ENCODE assay signal across 18 cellular contexts in genomic region chr1:35656148-35656862, GRCh38.
"Had no signal": no experiment of that assay in that cellular context is flagged by ENCODE, and none has a peak within 500 bp of the region (broad histone marks: within the 10 kb centered on the region; RNA-seq: fewer than 3 reads in every experiment).

No MANE protein-coding gene starts in this region.

- H3K27me3 ChIP-seq: colonic mucosa, sigmoid colon, testis had no signal

- H3K4me3 ChIP-seq: colonic mucosa, esophagus squamous epithelium, gastroesophageal sphincter, psoas muscle, sigmoid colon, testis had no signal

- ATAC-seq: gastroesophageal sphincter; psoas muscle; stimulated activated naive CD8-positive, alpha-beta T cell treated with anti-CD3 and anti-CD28 coated beads, Interleukin-15, amount 100 ng/mL, for 72 hours had no signal

- H3K4me1 Mint-ChIP-seq: activated CD4-positive, alpha-beta memory T cell treated with anti-CD3 and anti-CD28 coated beads, Interleukin-2, amount 10 ng/mL, durations not matched to agents 7 days and 5 days; stimulated activated naive CD8-positive, alpha-beta T cell treated with anti-CD3 and anti-CD28 coated beads, Interleukin-15, amount 100 ng/mL, for 72 hours had no signal

- H3K27ac Mint-ChIP-seq: activated CD4-positive, alpha-beta memory T cell treated with anti-CD3 and anti-CD28 coated beads, Interleukin-2, amount 10 ng/mL, durations not matched to agents 7 days and 5 days; activated T-helper 1 cell treated with anti-CD3 and anti-CD28 coated beads, Interleukin-12 subunit alpha, Interleukin-12 subunit beta, Interleukin-2, Interleukin-4 antibody, amounts not matched to agents 30 ng/mL and 10 ng/mL and 1 ng/mL, durations not matched to agents 14 hours and 24 hours and 36 hours had no signal

- H3K4me1 ChIP-seq: colonic mucosa, esophagus squamous epithelium, gastroesophageal sphincter, psoas muscle, sigmoid colon, testis had no signal

- H3K36me3 ChIP-seq: colonic mucosa, esophagus squamous epithelium, gastroesophageal sphincter, sigmoid colon had no signal

- H3K9me3 Mint-ChIP-seq: activated CD4-positive, alpha-beta memory T cell treated with anti-CD3 and anti-CD28 coated beads, Interleukin-2, amount 10 ng/mL, durations not matched to agents 7 days and 5 days; activated T-helper 1 cell treated with anti-CD3 and anti-CD28 coated beads, Interleukin-12 subunit alpha, Interleukin-12 subunit beta, Interleukin-2, Interleukin-4 antibody, amounts not matched to agents 30 ng/mL and 10 ng/mL and 1 ng/mL, durations not matched to agents 14 hours and 24 hours and 36 hours; stimulated activated naive CD8-positive, alpha-beta T cell treated with anti-CD3 and anti-CD28 coated beads, Interleukin-15, amount 100 ng/mL, for 72 hours had no signal

- H3K4me3 Mint-ChIP-seq: activated CD4-positive, alpha-beta memory T cell treated with anti-CD3 and anti-CD28 coated beads, Interleukin-2, amount 10 ng/mL, durations not matched to agents 7 days and 5 days; activated T-helper 1 cell treated with anti-CD3 and anti-CD28 coated beads, Interleukin-12 subunit alpha, Interleukin-12 subunit beta, Interleukin-2, Interleukin-4 antibody, amounts not matched to agents 30 ng/mL and 10 ng/mL and 1 ng/mL, durations not matched to agents 14 hours and 24 hours and 36 hours; stimulated activated naive CD8-positive, alpha-beta T cell treated with anti-CD3 and anti-CD28 coated beads, Interleukin-15, amount 100 ng/mL, for 72 hours had no signal

- H3K27ac ChIP-seq: colonic mucosa, esophagus squamous epithelium, gastroesophageal sphincter, psoas muscle, sigmoid colon, testis had no signal

- H3K9me3 ChIP-seq: colonic mucosa, esophagus squamous epithelium, gastroesophageal sphincter, psoas muscle, sigmoid colon, testis had no signal

- DNase-seq: activated CD4-positive, alpha-beta memory T cell treated with anti-CD3 and anti-CD28 coated beads, Interleukin-2, amount 10 ng/mL, durations not matched to agents 7 days and 5 days; activated CD4-positive, alpha-beta T cell treated with anti-CD3 and anti-CD28 coated beads for 1 hour; activated CD8-positive, alpha-beta memory T cell treated with anti-CD3 and anti-CD28 coated beads, Interleukin-2, amount 50 U/mL, for 4 hours; activated naive CD4-positive, alpha-beta T cell; caudate nucleus; colonic mucosa; esophagus squamous epithelium; kidney glomerular epithelial cell; psoas muscle; sigmoid colon; stimulated activated CD4-positive, alpha-beta T cell treated with anti-CD3 and anti-CD28 coated beads, Interleukin-12 subunit alpha, Interleukin-12 subunit beta, amount 100 ng/mL, for 4 hours; stimulated activated CD4-positive, alpha-beta T cell treated with anti-CD3 and anti-CD28 coated beads, Interleukin-2, amount 100 ng/mL, for 48 hours; stimulated activated CD8-positive, alpha-beta memory T cell treated with anti-CD3 and anti-CD28 coated beads, Interleukin-4, amount 100 ng/mL, for 48 hours; stimulated activated naive CD8-positive, alpha-beta T cell treated with anti-CD3 and anti-CD28 coated beads, Interleukin-15, amount 100 ng/mL, for 72 hours; T-helper 2 cell; testis had no signal
